ENCODE assay signal across 7 cellular contexts in the genomic region with DNA sequence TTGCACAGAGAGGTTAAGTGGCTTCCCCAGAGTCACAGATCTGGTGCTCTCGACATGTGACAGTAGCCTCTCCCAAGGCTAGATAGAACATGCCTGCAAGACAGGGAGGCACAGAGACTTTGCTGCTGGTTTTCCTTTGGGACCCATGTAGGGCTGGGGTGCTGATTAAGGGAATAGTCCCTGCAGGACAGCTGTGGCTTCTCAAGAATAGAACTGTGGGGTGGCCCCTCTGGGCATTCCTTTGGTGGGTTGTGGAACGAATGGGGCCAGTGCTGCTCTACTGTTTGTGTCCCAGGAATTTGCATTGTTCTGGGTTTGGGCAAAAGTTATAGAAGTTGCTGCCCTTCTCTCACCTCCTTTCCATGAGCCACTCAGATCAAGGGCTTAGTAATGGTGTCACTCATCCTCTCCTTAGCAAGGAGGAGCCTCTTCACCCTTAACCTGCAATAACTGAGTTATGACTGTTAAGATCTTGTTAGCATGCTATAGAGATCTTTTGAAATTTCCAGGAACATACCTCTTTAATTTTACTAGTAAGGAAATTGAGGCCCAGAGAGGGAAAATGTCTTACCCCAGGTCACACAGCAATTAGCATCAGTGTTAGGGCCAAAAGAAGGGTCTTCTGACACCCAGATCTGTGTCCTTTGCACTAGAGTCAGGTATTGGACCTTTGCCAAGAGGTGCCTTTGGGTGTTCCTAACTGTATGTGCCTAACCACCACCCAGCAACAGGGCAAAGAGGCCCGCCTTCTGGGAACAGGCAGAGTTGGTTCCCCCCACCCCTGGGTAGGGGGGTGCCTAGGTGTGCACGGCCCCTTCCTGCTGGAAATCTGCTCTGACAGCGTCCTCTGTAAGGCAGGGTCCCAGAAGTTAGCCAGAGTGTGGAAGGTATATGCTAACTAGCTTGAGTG. TPM values are rescaled to one million over a fixed set of nuclear protein-coding genes. Genes with fewer than 3 reads are reported as not detected.
A peak's percentile ranks its signal among the peaks of the same experiment; 100 is the strongest.
DNase-seq lines count a peak whose midpoint lies in the region; ATAC-seq, FAIRE-seq and TF ChIP-seq lines count a peak whose summit lies in the region.

No MANE protein-coding gene starts in this region.

- ATAC-seq in IMR-90 (ENCODE audit: low read depth): no peak
- peak; percentile 13 for ATAC-seq in foreskin keratinocyte

- peak overlapping the region; percentile 1; the same call in 1 of the 2 replicates for H2BK20ac ChIP-seq in IMR-90 (ENCODE audit: low read depth, low read length)

- peak overlapping the region; percentile 65 for H3K14ac ChIP-seq in IMR-90 (replicated peaks; ENCODE audit: low read depth, low read length)

- dilution Hi-C loops in IMR-90 (cut with HindIII; ENCODE audit: low sequenced_read_pairs, unreplicated experiment): no loop called here

- no peak for FAIRE-seq in small intestine (lab: Jason Lieb, UNC)

- H4K5ac ChIP-seq in IMR-90 (ENCODE audit: low read depth, low read length): no peak overlapping the region; the same call in 1 of the 2 replicates

- no peak overlapping the region for H4K91ac ChIP-seq in IMR-90 (ENCODE audit: insufficient read depth, low read depth, low read length)

- no peak overlapping the region for H2AFZ ChIP-seq in IMR-90 (replicated peaks; ENCODE audit: low read length, poor library complexity)

- H3K4ac ChIP-seq in IMR-90 (ENCODE audit: low read depth, low read length): peak overlapping the region; percentile 68

- no peak for TF ChIP-seq CTCF in IMR-90 (conservative IDR thresholded peaks at IDR 0.05; ENCODE audit: low read depth, low read length)
- TF ChIP-seq CTCF in foreskin keratinocyte (conservative IDR thresholded peaks at IDR 0.05): no peak

- 0 out of 2 replicates have a peak, but pooled peaks cover 2% of the 10 kb centered on the region for H4K20me1 ChIP-seq in IMR-90 (ENCODE audit: insufficient read depth, low read length)

- H3K9me1 ChIP-seq in IMR-90 (ENCODE audit: insufficient read depth, low read length): peaks cover 14% of the 10 kb centered on the region

- 93% methylated on average over 2 of the region's 5 CpGs; no CpG with 5 or more reads in 1 of the 2 experiments for WGBS in IMR-90 (ENCODE audit: extremely low coverage in 2 of 2, insufficient read length in 1 of 2), 2 experiments
- WGBS in small intestine, 3 donors: 32 to 61% (median 44%) methylated on average over 5 of the region's 5 CpGs

- no peak overlapping the region for H3K4me3 ChIP-seq in IMR-90 (ENCODE audit: insufficient read depth, low read depth, low read length)
- H3K4me3 ChIP-seq in small intestine (ENCODE audit: low read depth in 1 of 2, low read length in 2 of 2): no peak overlapping the region

- H2AK5ac ChIP-seq in IMR-90 (ENCODE audit: low read depth, low read length): peak overlapping the region; percentile 76; the same call in 1 of the 2 replicates

- H3K27ac ChIP-seq in IMR-90 (ENCODE audit: insufficient read depth, low read length) (no peak overlapping the region), foreskin keratinocyte (peak overlapping the region; percentile 99), small intestine (ENCODE audit: low read depth in 1 of 2, low read length in 1 of 2) (peak overlapping the region; percentile 66 to 94)

- no peak overlapping the region for H3K56ac ChIP-seq in IMR-90 (ENCODE audit: extremely low read depth, insufficient read depth, low read length)

- BruUV-seq in IMR-90 (replicated peaks; lab: Mats Ljungman, UMichigan): no TSS peak

- H3K36me3 ChIP-seq in IMR-90 (ENCODE audit: control insufficient read depth, insufficient read depth, low read length) (peaks cover 14% of the 10 kb centered on the region; the same call in 1 of the 2 replicates), small intestine (ENCODE audit: control insufficient read depth in 2 of 2, insufficient read depth in 2 of 2, low read length in 2 of 2) (no peaks in the 10 kb centered on the region)

- H2BK15ac ChIP-seq in IMR-90 (ENCODE audit: low read depth, low read length): no peak overlapping the region; the same call in 2 of the 3 replicates

- CTCF ChIA-PET in IMR-90 (lab: Yijun Ruan, JAX): interaction anchor here (3.8 kb wide), 1 partner anchor 36 kb away, joined by 15 read pairs; no protein-coding TSS in a partner anchor

- H3K4me1 ChIP-seq in IMR-90 (ENCODE audit: control insufficient read depth, insufficient read depth, low read length) (peaks cover 35% of the 10 kb centered on the region), foreskin keratinocyte (peaks cover 41% of the 10 kb centered on the region), small intestine (ENCODE audit: control insufficient read depth in 2 of 2, insufficient read depth in 1 of 2, low read depth in 1 of 2, low read length in 1 of 2) (peaks cover 22 to 37% of the 10 kb centered on the region in 2 donors)

- intact Hi-C loops in IMR-90 (cut with micrococcal nuclease): loop anchor here (2.0 kb wide), 2 partner anchors 35 to 47 kb away; no protein-coding TSS in a partner anchor

- TF ChIP-seq POLR2A in IMR-90 (IDR thresholded peaks at IDR 0.05; ENCODE audit: low read depth, low read length): no peak

- H3K27me3 ChIP-seq in IMR-90 (ENCODE audit: control insufficient read depth, insufficient read depth, low read length): no peaks in the 10 kb centered on the region
- no peaks in the 10 kb centered on the region for H3K27me3 ChIP-seq in foreskin keratinocyte
- H3K27me3 ChIP-seq in small intestine (ENCODE audit: control insufficient read depth in 2 of 2, insufficient read depth in 2 of 2, low read length in 2 of 2): no peaks in the 10 kb centered on the region

- H3K9me3 ChIP-seq in IMR-90 (ENCODE audit: control insufficient read depth, insufficient read depth, low read length) (no peaks in the 10 kb centered on the region), small intestine (ENCODE audit: control insufficient read depth, low read depth) (no peaks in the 10 kb centered on the region)

- H2AK9ac ChIP-seq in IMR-90 (replicated peaks; ENCODE audit: low read depth, low read length, poor library complexity): no peak overlapping the region

- no peak overlapping the region for H2BK5ac ChIP-seq in IMR-90 (ENCODE audit: low read depth, low read length, poor library complexity, severe bottlenecking)

- H3K79me1 ChIP-seq in IMR-90 (ENCODE audit: low read depth in 1 of 2, low read length in 2 of 2): peaks cover 10 to 36% of the 10 kb centered on the region in 2 experiments

- POLR2A ChIA-PET in IMR-90 (lab: Charles Lee; ENCODE audit: unreplicated experiment): no interaction called here

- H3K4me2 ChIP-seq in IMR-90 (ENCODE audit: low read depth, low read length): no peak overlapping the region

- in situ Hi-C loops in IMR-90 (cut with MboI; ENCODE audit: low sequenced_read_pairs) (no loop called here), SK-MEL-5 (cut with HindIII; ENCODE audit: low pct_unique_long_range_greater_than_20kb, low sequenced_read_pairs) (no loop called here)

- H3K9ac ChIP-seq in IMR-90 (ENCODE audit: low read depth, low read length): no peak overlapping the region

- H2BK120ac ChIP-seq in IMR-90 (ENCODE audit: low read depth, low read length): peak overlapping the region; percentile 40

- peak overlapping the region in 1 of 2 experiments; percentile 44; a peak in 2 of 4 replicates for H4K8ac ChIP-seq in IMR-90 (ENCODE audit: low read depth in 2 of 2, low read length in 2 of 2)

- no peak for TF ChIP-seq RAD21 in IMR-90 (IDR thresholded peaks at IDR 0.05; ENCODE audit: low read length)

- DNase-seq in IMR-90 (no peak), SK-MEL-5 (ENCODE audit: low read depth, low spot score) (peak; percentile 22), foreskin keratinocyte (no peak), small intestine (peak; percentile 55), NCI-H2081 (lab: John Stamatoyannopoulos, UW) (no peak), NCI-H187 treated with DMSO at 0.1 percent for 48 hours (lab: John Stamatoyannopoulos, UW) (no peak), NCI-H2029 treated with DMSO at 0.1 percent for 48 hours (lab: John Stamatoyannopoulos, UW) (no peak)

- H3K23ac ChIP-seq in IMR-90 (ENCODE audit: low read depth, low read length): no peak overlapping the region; the same call in 1 of the 2 replicates

- H3K18ac ChIP-seq in IMR-90 (ENCODE audit: low read depth, low read length): no peak overlapping the region

TF ChIP-seq in IMR-90, 13 proteins besides CTCF, POLR2A, EP300 and RAD21:
- TF ChIP-seq ELK1 (IDR thresholded peaks at IDR 0.05; ENCODE audit: borderline replicate concordance, low read depth, low read length) (no peak), RFX5 (IDR thresholded peaks at IDR 0.05; ENCODE audit: low read depth, low read length) (no peak)
TF ChIP-seq in IMR-90: peak in this region for 0.

RNA-seq across cellular contexts. Expression of gene CD9, which starts 31.4 kb away (rescaled TPM):
- 48.8 and 70.0 TPM in 2 replicates for total RNA-seq in IMR-90 (2012; rRNA removed)
- polyA plus RNA-seq in IMR-90 (2012; rRNA removed): 69.1 and 70.9 TPM in 2 replicates
- 50.1 and 55.3 TPM in 2 replicates for polyA plus RNA-seq in IMR-90 (2012; cell fraction: cytosol; rRNA removed)
- 19.2 and 35.5 TPM in 2 replicates for polyA plus RNA-seq in IMR-90 (2012; cell fraction: nucleus; rRNA removed; ENCODE audit: low replicate concordance)
- 156 and 174 TPM in 2 replicates for total RNA-seq in SK-MEL-5 (2014; rRNA removed; shearing (Covaris generic))
- polyA plus RNA-seq in SK-MEL-5 (2015; cell fraction: cytosol; rRNA removed): 231 and 251 TPM in 2 replicates
- 42.1 and 52.7 TPM in 2 replicates for polyA plus RNA-seq in SK-MEL-5 (2015; cell fraction: nucleus; rRNA removed)
- total RNA-seq in foreskin keratinocyte: 577 and 589 TPM in 2 replicates
- 620 and 648 TPM in 2 replicates for polyA plus RNA-seq in foreskin keratinocyte
- polyA plus RNA-seq in small intestine: 100 to 1,000 TPM in 1 of 3 donors, 10 to 100 TPM in 2; 46.2 to 296 (median 47.2) TPM

Comparison
In these comparisons a context has a peak if more than half of its experiments do, and no peak if none do; other contexts are left out.
1. DNase-seq: peak in SK-MEL-5 (single experiment) and small intestine (single experiment); none in IMR-90 (single experiment), foreskin keratinocyte (0 of 2), NCI-H2081 (0 of 2), NCI-H187 treated with DMSO at 0.1 percent for 48 hours (single experiment) and NCI-H2029 treated with DMSO at 0.1 percent for 48 hours (single experiment).